In genomic region chr6:157483770-157484169, GRCh38 we compare ENCODE assay signal across 36 cellular contexts.
DNase-seq lines count a peak whose midpoint lies in the region; ATAC-seq, FAIRE-seq and TF ChIP-seq lines count a peak whose summit lies in the region.
"Had no signal": no experiment of that assay in that cellular context is flagged by ENCODE, and none has a peak within 500 bp of the region (broad histone marks: within the 10 kb centered on the region; RNA-seq: fewer than 3 reads in every experiment).

No MANE protein-coding gene starts in this region.

- BruUV-seq in K562 (replicated peaks; lab: Mats Ljungman, UMichigan) = no TSS peak

- H3F3A ChIP-seq in neural cell (ENCODE audit: insufficient read depth, low read length, poor library complexity, severe bottlenecking) = no peaks in the 10 kb centered on the region

- no peak overlapping the region for H3K4me3 Mint-ChIP-seq in CD8-positive, alpha-beta memory T cell
- H3K4me3 Mint-ChIP-seq: B cell; CD14-positive monocyte; CD4-positive, alpha-beta memory T cell; CD4-positive, alpha-beta T cell; CD4-positive, CD25-positive, alpha-beta regulatory T cell; CD8-positive, alpha-beta T cell had no signal

- H3K9me3 ChIP-seq in HEK293 (ENCODE audit: control insufficient read depth, insufficient read depth, low read depth, low read length) = no peaks in the 10 kb centered on the region
- no peaks in the 10 kb centered on the region for H3K9me3 ChIP-seq in K562 (replicated peaks; ENCODE audit: control insufficient read depth, insufficient read depth, low read depth, low read length)
- no peaks in the 10 kb centered on the region for H3K9me3 ChIP-seq in neural cell (ENCODE audit: low read length)
- H3K9me3 ChIP-seq in CD8-positive, alpha-beta memory T cell (ENCODE audit: low read length) = no peaks in the 10 kb centered on the region
- H3K9me3 ChIP-seq: A549; BE2C; BLaER1; BLaER1 treated with 17β-estradiol and CSF1 and Interleukin-3, amounts not matched to agents 10 nM and 100 nM; Caco-2 had no signal

- TF ChIP-seq RAD21 in K562 (CRISPR knock-in tag; conservative IDR thresholded peaks at IDR 0.05 in 1 of 2, IDR thresholded peaks at IDR 0.05 in 1 of 2) = no peak
- no peak for TF ChIP-seq RAD21 in neural cell (conservative IDR thresholded peaks at IDR 0.05)

- peaks cover 0 to 6% (median 2%) of the 10 kb centered on the region in 3 donors for H3K36me3 Mint-ChIP-seq in CD8-positive, alpha-beta memory T cell
- H3K36me3 Mint-ChIP-seq: CD14-positive monocyte; CD4-positive, alpha-beta memory T cell; CD8-positive, alpha-beta T cell had no signal

- intact Hi-C loops in K562 (cut with micrococcal nuclease) = no loop called here

- CTCF ChIA-PET in HEK293 (lab: Yijun Ruan, JAX) = interaction anchor here (0.6 kb wide), 1 partner anchor 160 kb away, joined by 3 read pairs; the partner anchor contains the start of gene TMEM242
- CTCF ChIA-PET in K562 (lab: Yijun Ruan, JAX; ENCODE audit: low intra/inter-chr PET ratio) = no interaction called here
- CTCF ChIA-PET in CD8-positive, alpha-beta memory T cell (lab: Charles Lee) = no interaction called here

- H4K20me1 ChIP-seq in K562 (replicated peaks; ENCODE audit: control insufficient read depth, insufficient read depth, low read length) = no peaks in the 10 kb centered on the region
- no peaks in the 10 kb centered on the region for H4K20me1 ChIP-seq in neural cell (ENCODE audit: insufficient read depth)
- H4K20me1 ChIP-seq: BLaER1; BLaER1 treated with 17β-estradiol and CSF1 and Interleukin-3, amounts not matched to agents 10 nM and 100 nM had no signal

- FAIRE-seq in GM18507 (lab: Jason Lieb, UNC) (peak; percentile 24), K562 (lab: Jason Lieb, UNC) (no peak)
- FAIRE-seq: A204.1, A549, D721Med had no signal

- DNase-seq in GM18507 (ENCODE audit: extremely low spot score, insufficient read length, low read depth) (no peak), K562 (ENCODE audit: extremely low read depth in 1 of 4, low spot score in 3 of 4) (no peak), NCI-H1417 treated with DMSO at 0.1 percent for 48 hours (lab: John Stamatoyannopoulos, UW) (no peak), hepatic stellate cell (ENCODE audit: low spot score) (no peak), GDM1 (lab: John Stamatoyannopoulos, UW) (no peak)
- no peak for DNase-seq in CD8-positive, alpha-beta memory T cell
- DNase-seq: 8988T; ACHN; AML-193; BE2C; C1 segment of cervical spinal cord; Caco-2; Calu3; CD4-positive, alpha-beta memory T cell; CD4-positive, alpha-beta T cell; CD4-positive, CD25-positive, alpha-beta regulatory T cell; CD8-positive, alpha-beta T cell; COR-L47; DMS 273 treated with DMSO at 0.1 percent for 48 hours; DMS153; DMS53; DMS79; DMS79 treated with DMSO at 0.1 percent for 48 hours; DND-41; EL had no signal

- no peak overlapping the region for H3K27ac ChIP-seq in HEK293 (ENCODE audit: extremely low read depth, low read depth, low read length)
- no peak overlapping the region for H3K27ac ChIP-seq in K562 (ENCODE audit: extremely low read depth, low read depth, low read length)
- peak overlapping the region; percentile 28 for H3K27ac ChIP-seq in neural cell (ENCODE audit: low read length)
- H3K27ac ChIP-seq in CD8-positive, alpha-beta memory T cell (ENCODE audit: low read depth, low read length) = no peak overlapping the region
- H3K27ac ChIP-seq: 22Rv1; A549; BLaER1; BLaER1 treated with 17β-estradiol and CSF1 and Interleukin-3, amounts not matched to agents 10 nM and 100 nM; C4-2B had no signal

- POLR2A ChIA-PET in HEK293 (lab: Yijun Ruan, JAX) = no interaction called here
- POLR2A ChIA-PET in K562 (lab: Yijun Ruan, JAX) = interaction anchor here (0.5 to 2.5 kb wide), 3 partner anchors 11 to 40 kb away, joined by 3 to 14 read pairs (median 4); no protein-coding TSS in a partner anchor
- POLR2A ChIA-PET in CD8-positive, alpha-beta memory T cell (lab: Charles Lee) = no interaction called here

- H3K27me3 Mint-ChIP-seq in CD8-positive, alpha-beta memory T cell = no peaks in the 10 kb centered on the region
- H3K27me3 Mint-ChIP-seq: B cell; CD4-positive, alpha-beta memory T cell; CD4-positive, alpha-beta T cell; CD4-positive, CD25-positive, alpha-beta regulatory T cell had no signal

- peaks cover 19 to 24% (median 20%) of the 10 kb centered on the region in 3 donors for H3K4me1 Mint-ChIP-seq in CD8-positive, alpha-beta memory T cell

- no peak for TF ChIP-seq EP300 in K562 (IDR thresholded peaks at IDR 0.05; ENCODE audit: low read length)
- TF ChIP-seq EP300 in neural cell (conservative IDR thresholded peaks at IDR 0.05; ENCODE audit: poor library complexity, severe bottlenecking) = no peak

- TF ChIP-seq POLR2A in K562 (conservative IDR thresholded peaks at IDR 0.05) = no peak

- H3K4me1 ChIP-seq in HEK293 (ENCODE audit: control insufficient read depth, insufficient read depth, low read length) (peaks cover 11% of the 10 kb centered on the region), K562 (replicated peaks in 1 of 2; ENCODE audit: control insufficient read depth in 2 of 2, insufficient read depth in 2 of 2, low read length in 2 of 2) (peaks cover 20 to 31% of the 10 kb centered on the region in 2 experiments)
- H3K4me1 ChIP-seq in CD8-positive, alpha-beta memory T cell (ENCODE audit: insufficient read depth, low read length) = peaks cover 16% of the 10 kb centered on the region
- H3K4me1 ChIP-seq: A549, Caco-2 had no signal

- H3K9me1 ChIP-seq in K562 (ENCODE audit: control insufficient read depth, insufficient read depth, low read length) = no peaks in the 10 kb centered on the region

- WGBS in K562 (ENCODE audit: insufficient coverage, low coverage, missing lambda C conversion rate) = 90% methylated on average over 3 of the region's 3 CpGs

- no peak for ATAC-seq in K562
- ATAC-seq: A549; CD8-positive, alpha-beta T cell had no signal

- H3K36me3 ChIP-seq in HEK293 (ENCODE audit: control insufficient read depth in 2 of 2, insufficient read depth in 1 of 2, low read length in 2 of 2) (no peaks in the 10 kb centered on the region), K562 (ENCODE audit: control insufficient read depth, insufficient read depth, low read length) (no peaks in the 10 kb centered on the region), neural cell (ENCODE audit: insufficient read depth, low read length) (no peaks in the 10 kb centered on the region)
- H3K36me3 ChIP-seq in CD8-positive, alpha-beta memory T cell (ENCODE audit: insufficient read depth, low read length) = no peaks in the 10 kb centered on the region
- H3K36me3 ChIP-seq: BE2C; BLaER1; BLaER1 treated with 17β-estradiol and CSF1 and Interleukin-3, amounts not matched to agents 10 nM and 100 nM had no signal

- no peak overlapping the region for H2AFZ ChIP-seq in K562 (ENCODE audit: low read depth, low read length)
- H2AFZ ChIP-seq in neural cell (ENCODE audit: low read depth, low read length) = no peak overlapping the region

- H3K4me3 ChIP-seq in HEK293 (ENCODE audit: low read depth, low read length) = no peak overlapping the region
- no peak overlapping the region for H3K4me3 ChIP-seq in K562
- H3K4me3 ChIP-seq in neural cell (ENCODE audit: low read length) = no peak overlapping the region
- no peak overlapping the region for H3K4me3 ChIP-seq in CD8-positive, alpha-beta memory T cell (ENCODE audit: low read length)
- H3K4me3 ChIP-seq: A549; BLaER1; BLaER1 treated with 17β-estradiol and CSF1 and Interleukin-3, amounts not matched to agents 10 nM and 100 nM had no signal

- H3K4me2 ChIP-seq in K562 (ENCODE audit: insufficient read depth, low read length) (no peak overlapping the region), neural cell (ENCODE audit: low read length) (no peak overlapping the region)
- H3K4me2 ChIP-seq: A549; BLaER1; BLaER1 treated with 17β-estradiol and CSF1 and Interleukin-3, amounts not matched to agents 10 nM and 100 nM had no signal

- H3K9me3 Mint-ChIP-seq in CD8-positive, alpha-beta memory T cell = no peaks in the 10 kb centered on the region
- H3K9me3 Mint-ChIP-seq: CD4-positive, alpha-beta T cell; CD8-positive, alpha-beta T cell had no signal

- H3K79me2 ChIP-seq in K562 (ENCODE audit: control insufficient read depth, insufficient read depth, low read length) (peaks cover 17% of the 10 kb centered on the region), neural cell (replicated peaks; ENCODE audit: insufficient read depth, low read length) (no peaks in the 10 kb centered on the region)

- H3K9ac ChIP-seq in K562 (ENCODE audit: insufficient read depth in 1 of 2, low read depth in 2 of 2, low read length in 2 of 2) (no peak overlapping the region), neural cell (ENCODE audit: low read length) (no peak overlapping the region)
- H3K9ac ChIP-seq: BLaER1; BLaER1 treated with 17β-estradiol and CSF1 and Interleukin-3, amounts not matched to agents 10 nM and 100 nM had no signal

- no peaks in the 10 kb centered on the region; a peak in 1 of 5 replicates for H3K27me3 ChIP-seq in K562 (ENCODE audit: control insufficient read depth in 2 of 2, insufficient read depth in 2 of 2, low read length in 2 of 2)
- H3K27me3 ChIP-seq in neural cell (ENCODE audit: insufficient read depth, low read depth, low read length) = no peaks in the 10 kb centered on the region
- H3K27me3 ChIP-seq in CD8-positive, alpha-beta memory T cell (ENCODE audit: insufficient read depth, low read length, poor library complexity, severe bottlenecking) = no peaks in the 10 kb centered on the region
- H3K27me3 ChIP-seq: BE2C; BLaER1; BLaER1 treated with 17β-estradiol and CSF1 and Interleukin-3, amounts not matched to agents 10 nM and 100 nM had no signal

- TF ChIP-seq CTCF in HEK293 (tag by site-specific recombination; IDR thresholded peaks at IDR 0.05) = no peak
- no peak for TF ChIP-seq CTCF in K562 (IDR thresholded peaks at IDR 0.05 in 2 of 3, conservative IDR thresholded peaks at IDR 0.05 in 1 of 3; ENCODE audit: insufficient read depth in 2 of 3, low read depth in 1 of 3, low read length in 3 of 3)
- no peak for TF ChIP-seq CTCF in neural cell (IDR thresholded peaks at IDR 0.05; ENCODE audit: poor library complexity, severe bottlenecking)

- no peaks in the 10 kb centered on the region for H3K9me2 ChIP-seq in neural cell (ENCODE audit: insufficient read depth, low read length)

- in situ Hi-C loops in K562 (cut with MboI) = no loop called here

- H3K27ac Mint-ChIP-seq in CD8-positive, alpha-beta memory T cell = no peak overlapping the region
- H3K27ac Mint-ChIP-seq: B cell; CD14-positive monocyte; CD4-positive, alpha-beta memory T cell; CD4-positive, alpha-beta T cell; CD4-positive, CD25-positive, alpha-beta regulatory T cell; CD8-positive, alpha-beta T cell had no signal

TF ChIP-seq in neural cell, 6 proteins besides CTCF, POLR2A, EP300 and RAD21 (continues in another document):
- no peak for TF ChIP-seq EZH2 (IDR thresholded peaks at IDR 0.05; ENCODE audit: borderline replicate concordance, insufficient read depth, low read length, poor library complexity, severe bottlenecking)
- TF ChIP-seq MXI1 (conservative IDR thresholded peaks at IDR 0.05; ENCODE audit: poor library complexity, severe bottlenecking) = no peak
